Comparison of ENCODE assay signal across 12 cellular contexts in the genomic region with DNA sequence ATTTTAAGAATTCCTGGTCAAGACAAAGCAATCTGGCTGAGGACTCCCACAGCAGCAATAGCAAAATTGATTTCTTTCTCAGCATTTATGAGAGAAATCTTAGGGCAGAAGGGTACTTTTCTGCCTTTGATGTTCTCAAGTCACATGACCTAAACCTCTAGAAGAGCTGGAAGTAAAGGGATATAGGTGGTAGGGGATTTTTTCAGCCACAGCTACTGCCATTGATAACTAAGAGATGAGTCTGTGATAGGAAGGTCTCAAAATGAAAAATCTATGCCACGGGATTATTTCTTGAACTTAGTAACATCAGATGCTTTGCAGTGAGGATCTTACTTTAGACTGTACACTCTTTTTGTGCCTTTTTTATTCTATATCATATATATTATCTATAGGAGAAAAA.
"Had no signal": no experiment of that assay in that cellular context is flagged by ENCODE, and none has a peak within 500 bp of the region (broad histone marks: within the 10 kb centered on the region; RNA-seq: fewer than 3 reads in every experiment).

No MANE protein-coding gene starts in this region.

- H3K9me3 ChIP-seq: esophagus muscularis mucosa, pancreas, thyroid gland had no signal

- H3K27me3 ChIP-seq: esophagus muscularis mucosa, pancreas, thyroid gland had no signal

- FAIRE-seq: pancreas, urothelium cell line had no signal

- H3K27ac ChIP-seq: esophagus muscularis mucosa, pancreas, thyroid gland had no signal

- ATAC-seq: pancreas had no signal

- H3K4me3 ChIP-seq: esophagus muscularis mucosa, pancreas, thyroid gland had no signal

- H3K4me1 ChIP-seq: esophagus muscularis mucosa had no signal

- DNase-seq: activated T-cell treated with anti-CD3 and anti-CD28 coated beads for 4 hours; anterior cingulate cortex; hypothalamus; kidney glomerular epithelial cell; mesendoderm; pancreas; stimulated activated CD4-positive, alpha-beta T cell treated with anti-CD3 and anti-CD28 coated beads, Interleukin-15, amount 100 ng/mL, for 24 hours; stimulated activated CD4-positive, alpha-beta T cell treated with anti-CD3 and anti-CD28 coated beads, Interleukin-4, amount 100 ng/mL, for 24 hours; T1000; thyroid gland had no signal
